Comparison of ENCODE assay signal across 35 cellular contexts in the genomic region with DNA sequence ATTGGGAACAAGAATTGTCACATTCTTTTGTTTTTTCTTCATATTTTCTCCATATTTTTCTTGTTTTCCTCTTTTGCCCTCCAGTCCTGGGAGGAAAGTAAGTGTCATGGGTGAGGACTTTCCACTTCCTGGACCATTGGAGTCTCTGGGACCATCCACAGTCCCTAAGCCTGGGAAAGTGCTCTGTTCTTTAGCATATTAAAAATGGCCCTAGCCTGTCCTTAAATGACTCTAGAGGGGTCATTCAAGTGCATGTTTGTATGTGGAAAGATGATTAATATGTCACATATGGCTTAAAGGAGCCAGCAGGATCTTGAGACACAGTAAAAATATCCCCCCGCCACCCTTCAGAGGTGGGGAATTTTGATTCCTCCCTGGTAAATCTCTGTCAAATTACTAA. TPM values are rescaled to one million over a fixed set of nuclear protein-coding genes. Genes with fewer than 3 reads are reported as not detected.
"Had no signal": no experiment of that assay in that cellular context is flagged by ENCODE, and none has a peak within 500 bp of the region (broad histone marks: within the 10 kb centered on the region; RNA-seq: fewer than 3 reads in every experiment).

No MANE protein-coding gene starts in this region.

- DNase-seq: activated CD4-positive, alpha-beta T cell treated with anti-CD3 and anti-CD28 coated beads for 48 hours; activated CD4-positive, alpha-beta T cell treated with anti-CD3 and anti-CD28 coated beads, Interleukin-2, amount 50 U/mL, for 48 hours; activated CD8-positive, alpha-beta memory T cell treated with anti-CD3 and anti-CD28 coated beads, Interleukin-2, amount 50 U/mL, for 4 hours; activated effector memory CD4-positive, alpha-beta T cell treated with anti-CD3 and anti-CD28 coated beads, Interleukin-2, amount 50 U/mL, for 16 hours; activated naive CD4-positive, alpha-beta T cell treated with anti-CD3 and anti-CD28 coated beads for 36 hours; activated naive CD8-positive, alpha-beta T cell treated with anti-CD3 and anti-CD28 coated beads for 36 hours; activated T-cell treated with anti-CD3 and anti-CD28 coated beads, Interleukin-2, amount 50 U/mL, for 1 hour; aorta; body of pancreas; cerebellar nuclear complex; colonic mucosa; dorsolateral prefrontal cortex; effector memory CD4-positive, alpha-beta T cell; erythroblast; head of caudate nucleus; mammary epithelial cell; naive thymus-derived CD4-positive, alpha-beta T cell; ovary; stimulated activated CD4-positive, alpha-beta T cell treated with anti-CD3 and anti-CD28 coated beads, Interleukin-12 subunit alpha, Interleukin-12 subunit beta, amount 100 ng/mL, for 4 hours; stimulated activated CD4-positive, alpha-beta T cell treated with anti-CD3 and anti-CD28 coated beads, Interleukin-4, amount 100 ng/mL, for 1 hour; T1000; uterus; WERI-Rb-1 had no signal

- H3K9me3 ChIP-seq: adrenal gland, body of pancreas, colonic mucosa, ovary, prostate gland, thoracic aorta, uterus had no signal

- H3K4me1 ChIP-seq: body of pancreas, colonic mucosa, prostate gland, uterus had no signal

- H3K36me3 ChIP-seq: adrenal gland, colonic mucosa, ovary, prostate gland, thoracic aorta, uterus, WERI-Rb-1 had no signal

- H3K27ac ChIP-seq: adrenal gland, body of pancreas, colonic mucosa, dorsolateral prefrontal cortex, ovary, prostate gland, thoracic aorta, uterus, WERI-Rb-1 had no signal

- H3K4me3 ChIP-seq: adrenal gland, body of pancreas, colonic mucosa, dorsolateral prefrontal cortex, ovary, prostate gland, thoracic aorta, uterus had no signal

- H3K27me3 ChIP-seq: adrenal gland, ovary, uterus had no signal

- ATAC-seq: activated CD4-positive, CD25-positive, alpha-beta regulatory T cell treated with anti-CD3 and anti-CD28 coated beads, Interleukin-2, amount 50 U/mL, for 24 hours; body of pancreas; naive thymus-derived CD4-positive, alpha-beta T cell had no signal

RNA-seq across cellular contexts. Expression of a gene that starts 20.1 kb away (rescaled TPM):
- total RNA-seq: activated CD8-positive, alpha-beta memory T cell treated with anti-CD3 and anti-CD28 coated beads for 36 hours; activated naive CD4-positive, alpha-beta T cell treated with anti-CD3 and anti-CD28 coated beads for 36 hours; activated naive CD8-positive, alpha-beta T cell treated with anti-CD3 and anti-CD28 coated beads for 36 hours; activated T-helper 1 cell treated with anti-CD3 and anti-CD28 coated beads, Interleukin-12 subunit alpha, Interleukin-12 subunit beta, Interleukin-2, Interleukin-4 antibody, amounts not matched to agents 30 ng/mL and 10 ng/mL and 1 ng/mL, durations not matched to agents 14 hours and 24 hours and 36 hours; adrenal gland; aorta; body of pancreas; colonic mucosa; dorsolateral prefrontal cortex; fibroblast of lung; fibroblast of villous mesenchyme; liver; mammary epithelial cell; mesothelial cell of epicardium; naive thymus-derived CD4-positive, alpha-beta T cell; ovary; prostate gland; subcutaneous adipose tissue; thoracic aorta; uterus had no signal
- polyA plus RNA-seq: adrenal gland; aorta; fibroblast of lung; liver; mammary epithelial cell; naive thymus-derived CD4-positive, alpha-beta T cell; neural cell; ovary had no signal

RNA-seq across cellular contexts. Expression of a gene that starts 38.5 kb away (rescaled TPM):
- total RNA-seq: activated CD8-positive, alpha-beta memory T cell treated with anti-CD3 and anti-CD28 coated beads for 36 hours; activated naive CD4-positive, alpha-beta T cell treated with anti-CD3 and anti-CD28 coated beads for 36 hours; activated naive CD8-positive, alpha-beta T cell treated with anti-CD3 and anti-CD28 coated beads for 36 hours; activated T-helper 1 cell treated with anti-CD3 and anti-CD28 coated beads, Interleukin-12 subunit alpha, Interleukin-12 subunit beta, Interleukin-2, Interleukin-4 antibody, amounts not matched to agents 30 ng/mL and 10 ng/mL and 1 ng/mL, durations not matched to agents 14 hours and 24 hours and 36 hours; adrenal gland; aorta; fibroblast of lung; fibroblast of villous mesenchyme; mammary epithelial cell; mesothelial cell of epicardium; naive thymus-derived CD4-positive, alpha-beta T cell; subcutaneous adipose tissue; thoracic aorta had no signal
- polyA plus RNA-seq: adrenal gland; aorta; fibroblast of lung; liver; mammary epithelial cell; naive thymus-derived CD4-positive, alpha-beta T cell; neural cell had no signal
